11 cellular contexts compared by ENCODE assay signal in genomic region chr6:36033935-36034334, GRCh38. TPM values are rescaled to one million over a fixed set of nuclear protein-coding genes. Genes with fewer than 3 reads are reported as not detected.
DNase-seq lines count a peak whose midpoint lies in the region; ATAC-seq and FAIRE-seq lines count a peak whose summit lies in the region.
"Had no signal": no experiment of that assay in that cellular context is flagged by ENCODE, and none has a peak within 500 bp of the region (broad histone marks: within the 10 kb centered on the region; RNA-seq: fewer than 3 reads in every experiment).

No MANE protein-coding gene starts in this region.

- no peak for FAIRE-seq in urothelium cell line (lab: Jason Lieb, UNC)
- FAIRE-seq: endothelial cell of umbilical vein, TTC549 had no signal

- no peaks in the 10 kb centered on the region for H3K27me3 Mint-ChIP-seq in activated T-cell treated with anti-CD3 and anti-CD28 coated beads, Interleukin-2, amount 50 U/mL, for 72 hours (ENCODE audit: low read depth)
- H3K27me3 Mint-ChIP-seq: type B pancreatic cell had no signal

- H3K27ac Mint-ChIP-seq in activated T-cell treated with anti-CD3 and anti-CD28 coated beads, Interleukin-2, amount 50 U/mL, for 72 hours = no peak overlapping the region
- H3K27ac Mint-ChIP-seq: type B pancreatic cell had no signal

- H3K36me3 Mint-ChIP-seq in activated T-cell treated with anti-CD3 and anti-CD28 coated beads, Interleukin-2, amount 50 U/mL, for 72 hours (ENCODE audit: insufficient read depth in 2 of 2) = peaks cover 2 to 11% of the 10 kb centered on the region in 2 donors
- H3K36me3 Mint-ChIP-seq: type B pancreatic cell had no signal

- ATAC-seq in activated T-cell treated with anti-CD3 and anti-CD28 coated beads, Interleukin-2, amount 50 U/mL, for 72 hours (replicated peaks in 1 of 2) = peak; percentile 82 to 92
- ATAC-seq in GM19395 (IDR thresholded peaks at IDR 0.05; ENCODE audit: unreplicated experiment) = no peak
- ATAC-seq in HG03460 (IDR thresholded peaks at IDR 0.05; ENCODE audit: unreplicated experiment) = no peak

- H3K4me3 Mint-ChIP-seq in activated T-cell treated with anti-CD3 and anti-CD28 coated beads, Interleukin-2, amount 50 U/mL, for 72 hours = peak overlapping the region; percentile 29 to 52
- H3K4me3 Mint-ChIP-seq: type B pancreatic cell had no signal

- no peaks in the 10 kb centered on the region for H3K9me3 Mint-ChIP-seq in activated T-cell treated with anti-CD3 and anti-CD28 coated beads, Interleukin-2, amount 50 U/mL, for 72 hours
- H3K9me3 Mint-ChIP-seq: type B pancreatic cell had no signal

- DNase-seq in NOMO-1 treated with DMSO at 0.1 percent for 48 hours (lab: John Stamatoyannopoulos, UW; ENCODE audit: unreplicated experiment) (peak; percentile 81), kidney tubule cell (ENCODE audit: low spot score) (peak; percentile 13), urothelium cell line (ENCODE audit: low spot score) (no peak), NCI-H187 treated with DMSO at 0.1 percent for 48 hours (lab: John Stamatoyannopoulos, UW) (no peak)
- peak; percentile 41 to 71 for DNase-seq in activated T-cell treated with anti-CD3 and anti-CD28 coated beads, Interleukin-2, amount 50 U/mL, for 72 hours
- peak; percentile 32 to 37 for DNase-seq in stimulated activated CD8-positive, alpha-beta memory T cell treated with anti-CD3 and anti-CD28 coated beads, Interleukin-7, amount 100 ng/mL, for 4 hours (ENCODE audit: low read depth in 2 of 2)

- H3K4me1 Mint-ChIP-seq in activated T-cell treated with anti-CD3 and anti-CD28 coated beads, Interleukin-2, amount 50 U/mL, for 72 hours (ENCODE audit: low read depth) = peaks cover 84% of the 10 kb centered on the region

RNA-seq across cellular contexts. Expression of gene MAPK14, which starts 6.3 kb away (rescaled TPM):
- total RNA-seq in activated T-cell treated with anti-CD3 and anti-CD28 coated beads, Interleukin-2, amount 50 U/mL, for 72 hours = 10 to 100 TPM; 53.0 to 63.4 TPM

RNA-seq across cellular contexts. Expression of gene SLC26A8, which starts 9.5 kb away (rescaled TPM):
- under 1 TPM in 1 of 2 donors, not detected in 1; 0.44 TPM for total RNA-seq in activated T-cell treated with anti-CD3 and anti-CD28 coated beads, Interleukin-2, amount 50 U/mL, for 72 hours
- total RNA-seq: endothelial cell of umbilical vein had no signal

Comparison
In these comparisons a context has a peak if more than half of its experiments do, and no peak if none do; other contexts are left out.
1. DNase-seq: peak in NOMO-1 treated with DMSO at 0.1 percent for 48 hours (single experiment), activated T-cell treated with anti-CD3 and anti-CD28 coated beads, Interleukin-2, amount 50 U/mL, for 72 hours (2 of 2), kidney tubule cell (single experiment) and stimulated activated CD8-positive, alpha-beta memory T cell treated with anti-CD3 and anti-CD28 coated beads, Interleukin-7, amount 100 ng/mL, for 4 hours (2 of 2); none in urothelium cell line (single experiment) and NCI-H187 treated with DMSO at 0.1 percent for 48 hours (single experiment).
2. ATAC-seq: peak in activated T-cell treated with anti-CD3 and anti-CD28 coated beads, Interleukin-2, amount 50 U/mL, for 72 hours (2 of 2); none in GM19395 (single experiment) and HG03460 (single experiment).